ENCODE assay signal across 9 cellular contexts in the genomic region with DNA sequence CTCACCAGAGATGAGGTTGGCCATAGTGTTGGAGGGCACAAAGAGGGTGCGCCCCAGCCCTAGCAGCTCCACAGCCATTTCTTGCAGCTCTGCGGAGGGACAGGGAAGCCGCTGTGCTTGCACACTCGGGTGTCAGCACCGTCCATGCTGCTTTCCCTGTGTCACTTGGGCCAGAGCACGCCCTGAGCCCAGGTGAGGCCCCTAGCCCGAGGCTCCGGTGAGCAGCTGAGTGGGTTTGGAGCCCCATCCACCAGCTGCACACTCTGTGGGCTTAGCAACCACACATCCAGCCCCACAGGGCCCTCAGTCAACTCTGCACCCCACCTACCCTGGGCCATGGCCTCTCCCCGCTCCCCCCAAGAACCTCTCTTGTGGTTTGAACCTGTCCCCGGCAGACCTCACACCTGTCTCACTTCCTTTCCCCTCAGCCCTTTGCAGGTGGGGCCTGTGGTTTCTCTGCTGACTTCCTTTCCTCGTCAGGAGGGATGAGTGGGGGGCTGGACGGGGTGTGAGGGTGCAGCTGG.
DNase-seq lines count a peak whose midpoint lies in the region; ATAC-seq and TF ChIP-seq lines count a peak whose summit lies in the region.
"Had no signal": no experiment of that assay in that cellular context is flagged by ENCODE, and none has a peak within 500 bp of the region (broad histone marks: within the 10 kb centered on the region; RNA-seq: fewer than 3 reads in every experiment).

No MANE protein-coding gene starts in this region.

- DNase-seq in T-helper 1 cell: peak; percentile 54 to 78 (median 73)
- peak; percentile 64 for DNase-seq in activated gamma-delta T cell treated with anti-CD3 and anti-CD28 coated beads, Interleukin-2, amount 50 U/mL, for 16 hours (ENCODE audit: low read depth)
- peak; percentile 30 for DNase-seq in stimulated activated CD4-positive, alpha-beta T cell treated with anti-CD3 and anti-CD28 coated beads, Interleukin-4, amount 100 ng/mL, for 1 hour
- DNase-seq in tibial artery: no peak
- DNase-seq in iPS-NIHi11 (ENCODE audit: low spot score): no peak
- DNase-seq in dedifferentiated amniotic fluid mesenchymal stem cell (ENCODE audit: extremely low spot score): no peak

- H3K9me3 ChIP-seq in tibial artery: no peaks in the 10 kb centered on the region

- no peak overlapping the region for H3K4me3 ChIP-seq in tibial artery
- H3K4me3 ChIP-seq: lung had no signal

- H3K27ac ChIP-seq in tibial artery: no peak overlapping the region

- peak; percentile 50 for ATAC-seq in GM18511 (IDR thresholded peaks at IDR 0.05; ENCODE audit: unreplicated experiment)
- ATAC-seq in GM18861 (IDR thresholded peaks at IDR 0.05; ENCODE audit: unreplicated experiment): no peak

- H3K36me3 ChIP-seq in tibial artery: no peaks in the 10 kb centered on the region

- intact Hi-C loops in tibial artery (cut with DNase I; ENCODE audit: low total_unique reads): loop anchor here (10.0 kb wide), 1 partner anchor 173 kb away; no protein-coding TSS in a partner anchor

- peaks cover 0 to 15% (median 7%) of the 10 kb centered on the region in 4 donors for H3K4me1 ChIP-seq in tibial artery

- H3K27me3 ChIP-seq in tibial artery: peaks cover 0 to 23% of the 10 kb centered on the region in 2 donors

- TF ChIP-seq CTCF in tibial artery (IDR thresholded peaks at IDR 0.05): no peak

Comparison
In these comparisons a context has a peak if more than half of its experiments do, and no peak if none do; other contexts are left out.
1. DNase-seq: peak in T-helper 1 cell (5 of 5), activated gamma-delta T cell treated with anti-CD3 and anti-CD28 coated beads, Interleukin-2, amount 50 U/mL, for 16 hours (single experiment) and stimulated activated CD4-positive, alpha-beta T cell treated with anti-CD3 and anti-CD28 coated beads, Interleukin-4, amount 100 ng/mL, for 1 hour (single experiment); none in tibial artery (0 of 2), iPS-NIHi11 (single experiment) and dedifferentiated amniotic fluid mesenchymal stem cell (single experiment).